Comparison of ENCODE assay signal across 12 cellular contexts in genomic region chr15:47293763-47294162, GRCh38.
DNase-seq lines count a peak whose midpoint lies in the region; ATAC-seq lines count a peak whose summit lies in the region.
"Had no signal": no experiment of that assay in that cellular context is flagged by ENCODE, and none has a peak within 500 bp of the region (broad histone marks: within the 10 kb centered on the region; RNA-seq: fewer than 3 reads in every experiment).

No MANE protein-coding gene starts in this region.

- no peaks in the 10 kb centered on the region for H3K36me3 ChIP-seq in GM23248 (ENCODE audit: low read depth)

- H3K9me3 ChIP-seq in GM23248 (ENCODE audit: low read depth), result no peaks in the 10 kb centered on the region

- H3K79me2 ChIP-seq in GM23248 (ENCODE audit: insufficient read depth), result no peaks in the 10 kb centered on the region

- H2AFZ ChIP-seq in GM23248, result no peak overlapping the region

- ATAC-seq in GM21717 (IDR thresholded peaks at IDR 0.05; ENCODE audit: unreplicated experiment), result no peak
- ATAC-seq: natural killer cell had no signal

- in situ Hi-C loops in GM23248 (cut with MboI), result no loop called here

- H3K4me2 ChIP-seq in GM23248 (ENCODE audit: unreplicated experiment), result no peak overlapping the region

- peaks cover 6% of the 10 kb centered on the region; the same call in 1 of the 2 replicates for H3K4me1 ChIP-seq in GM23248 (ENCODE audit: insufficient read depth)

- no peaks in the 10 kb centered on the region for H3F3A ChIP-seq in GM23248 (ENCODE audit: insufficient read depth)

- no peak overlapping the region for H3K9ac ChIP-seq in GM23248

- H3K4me3 ChIP-seq in GM23248, result no peak overlapping the region

- DNase-seq in GM23248 (peak; percentile 72), caudate nucleus (lab: John Stamatoyannopoulos, UW) (peak in 3 of 61 donors; percentile 2 to 49 (median 27)), left kidney (ENCODE audit: low read depth, low spot score) (peak; percentile 29), stromal cell of bone marrow (ENCODE audit: low read depth) (peak; percentile 95), NCI-H82 (lab: John Stamatoyannopoulos, UW) (no peak), NCI-H2171 (lab: John Stamatoyannopoulos, UW) (no peak), HCEC 1CT (no peak)
- DNase-seq: activated naive CD4-positive, alpha-beta T cell treated with anti-CD3 and anti-CD28 coated beads, Interleukin-2, amount 50 U/mL, for 16 hours; DND-41; erythroblast; natural killer cell had no signal

- no peak overlapping the region for H3K27ac ChIP-seq in GM23248
- peak overlapping the region; percentile 50 for H3K27ac ChIP-seq in caudate nucleus (ENCODE audit: low read depth, low read length)

- no peaks in the 10 kb centered on the region for H3K27me3 ChIP-seq in GM23248 (replicated peaks; ENCODE audit: insufficient read depth)

- H4K20me1 ChIP-seq in GM23248 (ENCODE audit: insufficient read depth), result no peaks in the 10 kb centered on the region

- no peaks in the 10 kb centered on the region for H3K9me2 ChIP-seq in GM23248 (ENCODE audit: insufficient read depth)

- 2% methylated on average over 4 of the region's 4 CpGs for WGBS in GM23248 (ENCODE audit: low coverage in 1 of 2, low lambda C conversion rate in 2 of 2, missing lambda C conversion rate in 2 of 2), 2 experiments

Comparison
In these comparisons a context has a peak if more than half of its experiments do, and no peak if none do; other contexts are left out.
1. DNase-seq: peak in GM23248 (single experiment), left kidney (single experiment) and stromal cell of bone marrow (single experiment); none in NCI-H82 (single experiment), NCI-H2171 (single experiment) and HCEC 1CT (single experiment).